ENCODE assay signal across 7 cellular contexts in genomic region chr3:190566043-190566933, GRCh38. TPM values are rescaled to one million over a fixed set of nuclear protein-coding genes. Genes with fewer than 3 reads are reported as not detected.
DNase-seq lines count a peak whose midpoint lies in the region; ATAC-seq, FAIRE-seq and TF ChIP-seq lines count a peak whose summit lies in the region.

No MANE protein-coding gene starts in this region.

- DNase-seq in H54 (ENCODE audit: insufficient read length, low spot score) (peak; percentile 76), NOMO-1 treated with dmso at 0.1 percent for 144 hours (lab: John Stamatoyannopoulos, UW; ENCODE audit: unreplicated experiment) (peak; percentile 99), left ventricle myocardium inferior (peak; percentile 73), gastrocnemius medialis (peak; percentile 54 to 85)
- peak; percentile 69 for DNase-seq in activated naive CD8-positive, alpha-beta T cell treated with anti-CD3 and anti-CD28 coated beads for 36 hours

- H3K4me3 ChIP-seq in left ventricle myocardium inferior (no peak overlapping the region), gastrocnemius medialis (no peak overlapping the region)

- peak overlapping the region; percentile 66 for H3K27ac ChIP-seq in left ventricle myocardium inferior (replicated peaks)
- peak overlapping the region in 2 of 4 donors; percentile 29 to 62 for H3K27ac ChIP-seq in gastrocnemius medialis

- intact Hi-C loops in left ventricle myocardium inferior (cut with micrococcal nuclease) (no loop called here), gastrocnemius medialis (cut with DNase I; ENCODE audit: low total_unique reads) (loop anchor here (5.0 kb wide), 1 partner anchor 54 kb away; the partner anchor contains the start of gene IL1RAP)

- in situ Hi-C loops in gastrocnemius medialis (cut with MboI; ENCODE audit: low sequenced_read_pairs in 4 of 4), result no loop called here

- ATAC-seq in gastrocnemius medialis (peak; percentile 92 to 94), GM18520 (IDR thresholded peaks at IDR 0.05; ENCODE audit: unreplicated experiment) (no peak), HG03521 (IDR thresholded peaks at IDR 0.05; ENCODE audit: unreplicated experiment) (no peak)

- peaks cover 45% of the 10 kb centered on the region for H3K4me1 Mint-ChIP-seq in activated naive CD8-positive, alpha-beta T cell treated with anti-CD3 and anti-CD28 coated beads for 36 hours

- H3K4me3 Mint-ChIP-seq in activated naive CD8-positive, alpha-beta T cell treated with anti-CD3 and anti-CD28 coated beads for 36 hours, result no peak overlapping the region

- H3K27me3 ChIP-seq in left ventricle myocardium inferior (ENCODE audit: low read depth) (no peaks in the 10 kb centered on the region), gastrocnemius medialis (no peaks in the 10 kb centered on the region)

- TF ChIP-seq POLR2A in H54 (IDR thresholded peaks at IDR 0.05; ENCODE audit: low read depth, low read length), result no peak
- no peak for TF ChIP-seq POLR2A in gastrocnemius medialis (IDR thresholded peaks at IDR 0.05)

- peaks cover 39% of the 10 kb centered on the region for H3K36me3 Mint-ChIP-seq in activated naive CD8-positive, alpha-beta T cell treated with anti-CD3 and anti-CD28 coated beads for 36 hours

- peaks cover 8% of the 10 kb centered on the region for H3K9me3 Mint-ChIP-seq in activated naive CD8-positive, alpha-beta T cell treated with anti-CD3 and anti-CD28 coated beads for 36 hours

- H3K36me3 ChIP-seq in left ventricle myocardium inferior (no peaks in the 10 kb centered on the region), gastrocnemius medialis (no peaks in the 10 kb centered on the region)

- H3K27me3 Mint-ChIP-seq in activated naive CD8-positive, alpha-beta T cell treated with anti-CD3 and anti-CD28 coated beads for 36 hours, result no peaks in the 10 kb centered on the region

- H3K9me3 ChIP-seq in left ventricle myocardium inferior (replicated peaks), result no peaks in the 10 kb centered on the region
- no peaks in the 10 kb centered on the region for H3K9me3 ChIP-seq in gastrocnemius medialis

- FAIRE-seq in H54 (lab: Jason Lieb, UNC), result peak; percentile 100

- peaks cover 48% of the 10 kb centered on the region for H3K4me1 ChIP-seq in left ventricle myocardium inferior
- H3K4me1 ChIP-seq in gastrocnemius medialis, result peaks cover 4 to 7% of the 10 kb centered on the region in 2 donors

- H3K27ac Mint-ChIP-seq in activated naive CD8-positive, alpha-beta T cell treated with anti-CD3 and anti-CD28 coated beads for 36 hours, result peak overlapping the region; percentile 82

- TF ChIP-seq CTCF in left ventricle myocardium inferior (IDR thresholded peaks at IDR 0.05; ENCODE audit: borderline replicate concordance), result no peak
- TF ChIP-seq CTCF in gastrocnemius medialis (IDR thresholded peaks at IDR 0.05 in 4 of 5, conservative IDR thresholded peaks at IDR 0.05 in 1 of 5), result no peak

RNA-seq across cellular contexts. Expression of gene IL1RAP, which starts 52.4 kb away (rescaled TPM):
- total RNA-seq in activated naive CD8-positive, alpha-beta T cell treated with anti-CD3 and anti-CD28 coated beads for 36 hours, result 1 to 10 TPM; 7.3 to 8.2 TPM
- total RNA-seq in left ventricle myocardium inferior (5.1 TPM), gastrocnemius medialis (1 to 10 TPM; 1.1 to 3.3 (median 2.6) TPM)

Comparison
In these comparisons a context has a peak if more than half of its experiments do, and no peak if none do; other contexts are left out.
1. ATAC-seq: peak in gastrocnemius medialis (2 of 2); none in GM18520 (single experiment) and HG03521 (single experiment).
2. Peak in every context shown above with its lines, with median percentiles within 50 percentile points of each other: DNase-seq.